Comparison of ENCODE assay signal across 16 cellular contexts in the genomic region with DNA sequence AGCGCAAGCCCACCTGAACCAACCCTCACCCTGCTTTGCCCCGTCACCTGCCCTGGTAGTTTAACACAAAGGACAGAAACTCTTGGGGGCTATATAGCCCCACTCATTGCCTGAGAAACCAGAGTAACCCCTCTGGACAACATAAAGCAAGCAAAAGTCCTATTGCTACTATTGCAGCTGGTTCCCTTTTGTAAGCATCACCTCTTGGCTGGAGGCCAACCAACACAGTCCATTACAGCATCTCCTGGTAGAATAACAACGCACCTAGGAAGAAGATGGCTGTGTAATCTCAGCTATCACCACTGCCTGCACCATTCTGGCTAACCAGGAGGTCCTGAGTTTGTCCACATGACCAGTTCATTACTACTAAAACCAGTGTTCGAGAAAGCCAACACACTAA.
"Had no signal": no experiment of that assay in that cellular context is flagged by ENCODE, and none has a peak within 500 bp of the region (broad histone marks: within the 10 kb centered on the region; RNA-seq: fewer than 3 reads in every experiment).

No MANE protein-coding gene starts in this region.

- H3K4me3 ChIP-seq: ascending aorta, gastroesophageal sphincter, heart left ventricle, left lung, sigmoid colon, testis, upper lobe of right lung had no signal

- H3K27me3 ChIP-seq: ascending aorta, gastroesophageal sphincter, heart left ventricle, left lung, sigmoid colon, testis, upper lobe of right lung had no signal

- DNase-seq: activated CD4-positive, alpha-beta T cell treated with anti-CD3 and anti-CD28 coated beads for 1 hour; activated CD4-positive, alpha-beta T cell treated with anti-CD3 and anti-CD28 coated beads, Interleukin-2, amount 50 U/mL, for 4 hours; activated gamma-delta T cell; effector CD8-positive, alpha-beta T cell; heart left ventricle; left lung; midbrain; sigmoid colon; stimulated activated CD4-positive, alpha-beta T cell treated with anti-CD3 and anti-CD28 coated beads, Interleukin-4, amount 100 ng/mL, for 4 hours; testis; upper lobe of right lung; WERI-Rb-1 had no signal

- H3K9me3 ChIP-seq: testis, upper lobe of right lung had no signal

- ATAC-seq: esophagus mucosa; gastroesophageal sphincter; left lung; stimulated activated memory B cell treated with anti-CD40 and anti-IgM and Interleukin-4, amounts not matched to agents 10 μg/mL and 1 μg/mL and 100 μg/mL, for 72 hours; upper lobe of right lung had no signal

- H3K27ac ChIP-seq: ascending aorta, gastroesophageal sphincter, heart left ventricle, left lung, sigmoid colon, testis, upper lobe of right lung, WERI-Rb-1 had no signal

- H3K4me1 ChIP-seq: ascending aorta, gastroesophageal sphincter, heart left ventricle, left lung, sigmoid colon, testis, upper lobe of right lung had no signal

- H3K36me3 ChIP-seq: sigmoid colon, upper lobe of right lung, WERI-Rb-1 had no signal
